9 cellular contexts compared by ENCODE assay signal in genomic region chr17:29625037-29625750, GRCh38. TPM values are rescaled to one million over a fixed set of nuclear protein-coding genes. Genes with fewer than 3 reads are reported as not detected.
DNase-seq lines count a peak whose midpoint lies in the region; ATAC-seq and TF ChIP-seq lines count a peak whose summit lies in the region.
"Had no signal": no experiment of that assay in that cellular context is flagged by ENCODE, and none has a peak within 500 bp of the region (broad histone marks: within the 10 kb centered on the region; RNA-seq: fewer than 3 reads in every experiment).

No MANE protein-coding gene starts in this region.

- H4K20me1 ChIP-seq in IMR-90 (ENCODE audit: insufficient read depth, low read length) (peaks cover 4% of the 10 kb centered on the region; the same call in 1 of the 2 replicates), Karpas-422 (ENCODE audit: insufficient read depth, low read depth, low read length) (no peaks in the 10 kb centered on the region)

- intact Hi-C loops in IMR-90 (cut with micrococcal nuclease), result no loop called here

- H3K79me1 ChIP-seq in IMR-90 (ENCODE audit: low read depth in 1 of 2, low read length in 2 of 2), result peaks cover 0 to 14% of the 10 kb centered on the region in 2 experiments; a peak in 2 of 4 replicates

- no peak overlapping the region for H3K23ac ChIP-seq in IMR-90 (ENCODE audit: low read depth, low read length)

- TF ChIP-seq RAD21 in IMR-90 (IDR thresholded peaks at IDR 0.05; ENCODE audit: low read length), result no peak

- peaks cover 30 to 54% (median 48%) of the 10 kb centered on the region in 3 donors for H3K4me1 Mint-ChIP-seq in CD8-positive, alpha-beta memory T cell

- BruUV-seq in IMR-90 (replicated peaks; lab: Mats Ljungman, UMichigan), result no TSS peak

- peak overlapping the region in 5 of 8 donors; percentile 3 to 88 (median 47) for H3K27ac Mint-ChIP-seq in CD8-positive, alpha-beta memory T cell

- H3K18ac ChIP-seq in IMR-90 (ENCODE audit: low read depth, low read length), result no peak overlapping the region

- H3K27me3 ChIP-seq in CD8-positive, alpha-beta memory T cell (ENCODE audit: insufficient read depth, low read length, poor library complexity, severe bottlenecking), result no peaks in the 10 kb centered on the region
- H3K27me3 ChIP-seq in IMR-90 (ENCODE audit: control insufficient read depth, insufficient read depth, low read length), result no peaks in the 10 kb centered on the region
- H3K27me3 ChIP-seq in Karpas-422 (ENCODE audit: low read length), result no peaks in the 10 kb centered on the region

- DNase-seq in CD8-positive, alpha-beta memory T cell, result no peak
- DNase-seq in IMR-90 (peak; percentile 35), cerebellar cortex (ENCODE audit: low spot score) (peak; percentile 75), myocyte (ENCODE audit: low read depth) (peak; percentile 47), NOMO-1 treated with dmso at 0.1 percent for 144 hours (lab: John Stamatoyannopoulos, UW; ENCODE audit: unreplicated experiment) (no peak), Karpas-422 (no peak)

- H3K4me3 Mint-ChIP-seq in CD8-positive, alpha-beta memory T cell, result peak overlapping the region in 1 of 7 donors; percentile 56

- peaks cover 18% of the 10 kb centered on the region for H3K9me1 ChIP-seq in IMR-90 (ENCODE audit: insufficient read depth, low read length)

- H3K27me3 Mint-ChIP-seq in CD8-positive, alpha-beta memory T cell, result no peaks in the 10 kb centered on the region

- POLR2A ChIA-PET in CD8-positive, alpha-beta memory T cell (lab: Charles Lee), result interaction anchor here (0.5 kb wide), 1 partner anchor 325 kb away, joined by 10 read pairs; no protein-coding TSS in a partner anchor
- POLR2A ChIA-PET in IMR-90 (lab: Charles Lee; ENCODE audit: unreplicated experiment), result no interaction called here

- H3K9me2 ChIP-seq in Karpas-422 (replicated peaks; ENCODE audit: insufficient read depth, low read length), result no peaks in the 10 kb centered on the region

- ATAC-seq in IMR-90 (ENCODE audit: low read depth) (no peak), HG03457 (IDR thresholded peaks at IDR 0.05; ENCODE audit: unreplicated experiment) (no peak), GM19023 (IDR thresholded peaks at IDR 0.05; ENCODE audit: unreplicated experiment) (no peak)
- ATAC-seq: Panc1 had no signal

- H2BK5ac ChIP-seq in IMR-90 (ENCODE audit: low read depth, low read length, poor library complexity, severe bottlenecking), result no peak overlapping the region

- in situ Hi-C loops in IMR-90 (cut with MboI; ENCODE audit: low sequenced_read_pairs), result no loop called here

- no peak overlapping the region for H4K8ac ChIP-seq in IMR-90 (ENCODE audit: low read depth in 2 of 2, low read length in 2 of 2)

- no peak for TF ChIP-seq CTCF in IMR-90 (conservative IDR thresholded peaks at IDR 0.05; ENCODE audit: low read depth, low read length)

- no peak overlapping the region for H2BK120ac ChIP-seq in IMR-90 (ENCODE audit: low read depth, low read length)

- peaks cover 22% of the 10 kb centered on the region for H3K4me1 ChIP-seq in CD8-positive, alpha-beta memory T cell (ENCODE audit: insufficient read depth, low read length)
- H3K4me1 ChIP-seq in IMR-90 (ENCODE audit: control insufficient read depth, insufficient read depth, low read length) (peaks cover 12% of the 10 kb centered on the region), Karpas-422 (ENCODE audit: low read length) (no peaks in the 10 kb centered on the region)

- H3K56ac ChIP-seq in IMR-90 (ENCODE audit: extremely low read depth, insufficient read depth, low read length), result no peak overlapping the region

- no peak overlapping the region for H3K14ac ChIP-seq in IMR-90 (replicated peaks; ENCODE audit: low read depth, low read length)

- H4K91ac ChIP-seq in IMR-90 (ENCODE audit: insufficient read depth, low read depth, low read length), result no peak overlapping the region

- dilution Hi-C loops in IMR-90 (cut with HindIII; ENCODE audit: low sequenced_read_pairs, unreplicated experiment), result no loop called here

- no peak overlapping the region for H2BK20ac ChIP-seq in IMR-90 (ENCODE audit: low read depth, low read length)

- H3K36me3 Mint-ChIP-seq in CD8-positive, alpha-beta memory T cell, result peaks cover 0 to 35% (median 2%) of the 10 kb centered on the region in 3 donors

- H3K79me2 ChIP-seq in Karpas-422 (ENCODE audit: low read length), result no peaks in the 10 kb centered on the region

- no peak overlapping the region for H3K4me2 ChIP-seq in IMR-90 (ENCODE audit: low read depth, low read length)
- no peak overlapping the region for H3K4me2 ChIP-seq in Karpas-422 (ENCODE audit: low read depth, low read length, poor library complexity, severe bottlenecking)

- no peak overlapping the region for H3K4ac ChIP-seq in IMR-90 (ENCODE audit: low read depth, low read length)

- H2BK15ac ChIP-seq in IMR-90 (ENCODE audit: low read depth, low read length), result no peak overlapping the region

- no peak overlapping the region for H3K4me3 ChIP-seq in CD8-positive, alpha-beta memory T cell (ENCODE audit: low read length)
- H3K4me3 ChIP-seq in IMR-90 (ENCODE audit: insufficient read depth, low read depth, low read length), result no peak overlapping the region
- no peak overlapping the region for H3K4me3 ChIP-seq in Karpas-422 (ENCODE audit: low read length)

- 83% methylated on average over 1 of the region's 8 CpGs; no CpG with 5 or more reads in 1 of the 2 experiments for WGBS in IMR-90 (ENCODE audit: extremely low coverage in 2 of 2, insufficient read length in 1 of 2), 2 experiments

- CTCF ChIA-PET in CD8-positive, alpha-beta memory T cell (lab: Charles Lee), result interaction anchor here (0.8 to 2.6 kb wide), 5 partner anchors 8 to 255 kb away, joined by 3 to 10 read pairs (median 4); no protein-coding TSS in a partner anchor
- CTCF ChIA-PET in IMR-90 (lab: Yijun Ruan, JAX), result no interaction called here

- H3K9me3 ChIP-seq in CD8-positive, alpha-beta memory T cell (ENCODE audit: low read length), result no peaks in the 10 kb centered on the region
- H3K9me3 ChIP-seq in IMR-90 (ENCODE audit: control insufficient read depth, insufficient read depth, low read length), result no peaks in the 10 kb centered on the region
- H3K9me3 ChIP-seq in Karpas-422 (ENCODE audit: low read length), result no peaks in the 10 kb centered on the region

- no peak overlapping the region for H2AFZ ChIP-seq in IMR-90 (replicated peaks; ENCODE audit: low read length, poor library complexity)
- no peak overlapping the region for H2AFZ ChIP-seq in Karpas-422 (ENCODE audit: low read length)

- H4K5ac ChIP-seq in IMR-90 (ENCODE audit: low read depth, low read length), result no peak overlapping the region

- no peak overlapping the region for H2AK9ac ChIP-seq in IMR-90 (replicated peaks; ENCODE audit: low read depth, low read length, poor library complexity)

- no peaks in the 10 kb centered on the region for H3K36me3 ChIP-seq in CD8-positive, alpha-beta memory T cell (ENCODE audit: insufficient read depth, low read length)
- H3K36me3 ChIP-seq in IMR-90 (ENCODE audit: control insufficient read depth, insufficient read depth, low read length), result peaks cover 6% of the 10 kb centered on the region
- H3K36me3 ChIP-seq in Karpas-422 (ENCODE audit: insufficient read depth, low read length), result no peaks in the 10 kb centered on the region

- H3K9ac ChIP-seq in IMR-90 (ENCODE audit: low read depth, low read length) (no peak overlapping the region), Karpas-422 (ENCODE audit: low read length) (no peak overlapping the region)

- no peak overlapping the region for H3K27ac ChIP-seq in CD8-positive, alpha-beta memory T cell (ENCODE audit: low read depth, low read length)
- no peak overlapping the region for H3K27ac ChIP-seq in IMR-90 (ENCODE audit: insufficient read depth, low read length)
- H3K27ac ChIP-seq in Karpas-422 (ENCODE audit: low read length), result no peak overlapping the region

- TF ChIP-seq POLR2A in IMR-90 (IDR thresholded peaks at IDR 0.05; ENCODE audit: low read depth, low read length), result no peak

- H3K9me3 Mint-ChIP-seq in CD8-positive, alpha-beta memory T cell, result no peaks in the 10 kb centered on the region

- no peak overlapping the region for H2AK5ac ChIP-seq in IMR-90 (ENCODE audit: low read depth, low read length)

RNA-seq across cellular contexts. Expression of gene CORO6, which starts 2.5 kb away (rescaled TPM):
- 1 to 10 TPM; 2.5 to 2.9 TPM for total RNA-seq in CD8-positive, alpha-beta memory T cell
- 0.17 TPM for polyA plus RNA-seq in CD8-positive, alpha-beta memory T cell
- total RNA-seq in IMR-90 (2012; rRNA removed), result 2.8 and 3.4 TPM in 2 replicates
- polyA plus RNA-seq in IMR-90 (2012; rRNA removed), result 7.6 and 7.8 TPM in 2 replicates
- polyA plus RNA-seq in IMR-90 (2012; cell fraction: cytosol; rRNA removed), result 1.4 and 2.8 TPM in 2 replicates
- 139 and 203 TPM in 2 replicates for polyA plus RNA-seq in IMR-90 (2012; cell fraction: nucleus; rRNA removed; ENCODE audit: low replicate concordance)
- total RNA-seq in myocyte, result 254 and 269 TPM in 2 replicates
- polyA plus RNA-seq in myocyte (2012), result 102 TPM
- total RNA-seq in Karpas-422 (2014; rRNA removed; shearing (Covaris generic); ENCODE audit: low replicate concordance), result 0.79 and 1.8 TPM in 2 replicates

RNA-seq across cellular contexts. Expression of gene ANKRD13B, which starts 32.3 kb away (rescaled TPM):
- total RNA-seq in CD8-positive, alpha-beta memory T cell, result 10 to 100 TPM; 20.8 to 21.8 TPM
- polyA plus RNA-seq in CD8-positive, alpha-beta memory T cell, result 0.35 TPM
- total RNA-seq in IMR-90 (2012; rRNA removed) (0.90 and 1.1 TPM in 2 replicates), myocyte (29.1 and 41.2 TPM in 2 replicates)
- 4.0 and 5.2 TPM in 2 replicates for polyA plus RNA-seq in IMR-90 (2012; rRNA removed)
- polyA plus RNA-seq in IMR-90 (2012; cell fraction: cytosol; rRNA removed), result 1.9 and 4.4 TPM in 2 replicates
- 27.5 and 68.3 TPM in 2 replicates for polyA plus RNA-seq in IMR-90 (2012; cell fraction: nucleus; rRNA removed; ENCODE audit: low replicate concordance)
- 13.0 TPM for polyA plus RNA-seq in myocyte (2012)
- total RNA-seq in Karpas-422 (2014; rRNA removed; shearing (Covaris generic); ENCODE audit: low replicate concordance), result 3.5 and 10.9 TPM in 2 replicates

RNA-seq across cellular contexts. Expression of gene GIT1, which starts 35.7 kb away (rescaled TPM):
- 10 to 100 TPM; 69.7 to 69.8 TPM for total RNA-seq in CD8-positive, alpha-beta memory T cell
- polyA plus RNA-seq in CD8-positive, alpha-beta memory T cell, result 25.7 TPM
- total RNA-seq in IMR-90 (2012; rRNA removed) (13.3 and 14.2 TPM in 2 replicates), myocyte (64.7 and 71.2 TPM in 2 replicates)
- polyA plus RNA-seq in IMR-90 (2012; rRNA removed), result 34.2 and 37.1 TPM in 2 replicates
- polyA plus RNA-seq in IMR-90 (2012; cell fraction: cytosol; rRNA removed), result 25.3 and 30.3 TPM in 2 replicates
- 57.7 and 127 TPM in 2 replicates for polyA plus RNA-seq in IMR-90 (2012; cell fraction: nucleus; rRNA removed; ENCODE audit: low replicate concordance)
- 37.5 TPM for polyA plus RNA-seq in myocyte (2012)
- 58.7 and 71.5 TPM in 2 replicates for total RNA-seq in Karpas-422 (2014; rRNA removed; shearing (Covaris generic); ENCODE audit: low replicate concordance)

RNA-seq across cellular contexts. Expression of gene TP53I13, which starts 56.7 kb away (rescaled TPM):
- total RNA-seq in CD8-positive, alpha-beta memory T cell, result 10 to 100 TPM; 71.3 to 75.5 TPM
- polyA plus RNA-seq in CD8-positive, alpha-beta memory T cell, result 33.1 TPM
- 18.3 and 22.0 TPM in 2 replicates for total RNA-seq in IMR-90 (2012; rRNA removed)
- 48.3 and 53.1 TPM in 2 replicates for polyA plus RNA-seq in IMR-90 (2012; rRNA removed)
- 41.4 and 69.6 TPM in 2 replicates for polyA plus RNA-seq in IMR-90 (2012; cell fraction: cytosol; rRNA removed)
- polyA plus RNA-seq in IMR-90 (2012; cell fraction: nucleus; rRNA removed; ENCODE audit: low replicate concordance), result 126 and 323 TPM in 2 replicates
- total RNA-seq in myocyte, result 44.3 and 46.7 TPM in 2 replicates
- polyA plus RNA-seq in myocyte (2012), result 38.4 TPM
- total RNA-seq in Karpas-422 (2014; rRNA removed; shearing (Covaris generic); ENCODE audit: low replicate concordance), result 43.8 and 122 TPM in 2 replicates

RNA-seq across cellular contexts. Expression of gene ABHD15, which starts 58.4 kb away (rescaled TPM):
- 10 to 100 TPM; 18.3 to 19.3 TPM for total RNA-seq in CD8-positive, alpha-beta memory T cell
- 22.6 TPM for polyA plus RNA-seq in CD8-positive, alpha-beta memory T cell
- total RNA-seq in IMR-90 (2012; rRNA removed), result 3.1 and 3.2 TPM in 2 replicates
- polyA plus RNA-seq in IMR-90 (2012; rRNA removed), result 4.5 and 4.6 TPM in 2 replicates
- 3.3 and 4.4 TPM in 2 replicates for polyA plus RNA-seq in IMR-90 (2012; cell fraction: cytosol; rRNA removed)
- polyA plus RNA-seq in IMR-90 (2012; cell fraction: nucleus; rRNA removed; ENCODE audit: low replicate concordance), result 3.2 and 4.0 TPM in 2 replicates
- total RNA-seq in myocyte, result 7.9 and 8.5 TPM in 2 replicates
- polyA plus RNA-seq in myocyte (2012), result 7.7 TPM
- total RNA-seq in Karpas-422 (2014; rRNA removed; shearing (Covaris generic); ENCODE audit: low replicate concordance), result 9.0 and 17.4 TPM in 2 replicates

Comparison
In these comparisons a context has a peak if more than half of its experiments do, and no peak if none do; other contexts are left out.
1. DNase-seq: peak in IMR-90 (single experiment), cerebellar cortex (single experiment) and myocyte (single experiment); none in CD8-positive, alpha-beta memory T cell (0 of 5), NOMO-1 treated with dmso at 0.1 percent for 144 hours (single experiment) and Karpas-422 (single experiment).
2. RNA of gene CORO6, which starts 2.5 kb away (total RNA-seq): 254 to 269 TPM in myocyte; 2.8 to 3.4 TPM in IMR-90, 2.5 to 2.9 TPM in CD8-positive, alpha-beta memory T cell and 0.79 to 1.8 TPM in Karpas-422; every median in the first group is over 10 times any median in the second.